Comparison of ENCODE assay signal across 15 cellular contexts in the genomic region with DNA sequence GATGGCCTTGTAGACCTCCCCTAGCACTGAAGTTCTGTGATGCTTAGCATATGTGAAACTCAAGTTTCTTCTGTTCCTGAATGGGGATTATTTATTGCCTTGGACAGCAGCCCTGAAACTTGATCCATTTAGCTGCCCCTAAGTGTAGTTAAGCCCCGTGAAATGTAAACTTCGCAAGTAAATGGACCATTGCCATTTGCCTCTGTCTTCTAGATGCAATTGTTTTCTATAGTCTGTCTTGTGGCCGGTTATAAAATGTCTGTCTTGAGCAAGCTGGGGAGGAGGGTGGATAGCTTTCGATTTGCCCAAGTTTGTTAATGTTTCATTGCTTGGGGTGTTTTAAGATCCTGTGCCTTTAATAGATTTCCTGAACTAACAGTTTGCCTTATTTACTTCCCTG.
DNase-seq lines count a peak whose midpoint lies in the region; ATAC-seq, FAIRE-seq and TF ChIP-seq lines count a peak whose summit lies in the region.
"Had no signal": no experiment of that assay in that cellular context is flagged by ENCODE, and none has a peak within 500 bp of the region (broad histone marks: within the 10 kb centered on the region; RNA-seq: fewer than 3 reads in every experiment).

No MANE protein-coding gene starts in this region.

- no peak for ATAC-seq in HG03457 (IDR thresholded peaks at IDR 0.05; ENCODE audit: unreplicated experiment)
- no peak for ATAC-seq in GM18502 (IDR thresholded peaks at IDR 0.05; ENCODE audit: poor library complexity, unreplicated experiment)
- ATAC-seq: activated T-helper 17 cell treated with anti-CD3 and anti-CD28 coated beads, Interleukin-2, amount 50 U/mL, for 72 hours; T-helper 17 cell had no signal

- FAIRE-seq in endometrium (lab: Jason Lieb, UNC): peak; percentile 26
- no peak for FAIRE-seq in D721Med (lab: Jason Lieb, UNC)

- DNase-seq in AG09319 (ENCODE audit: extremely low read depth, low read depth) (peak; percentile 67), NCI-H1105 (lab: John Stamatoyannopoulos, UW) (peak; percentile 1), myocyte (ENCODE audit: low read depth) (peak; percentile 27), D721Med (ENCODE audit: insufficient read length, low spot score) (no peak)
- DNase-seq in activated CD4-positive, alpha-beta T cell treated with anti-CD3 and anti-CD28 coated beads, Interleukin-2, amount 50 U/mL, for 4 hours: no peak
- DNase-seq: activated CD4-positive, alpha-beta T cell treated with anti-CD3 and anti-CD28 coated beads, Interleukin-2, amount 10 ng/mL, durations not matched to agents 24 days and 14 days; H9; MV-4-11; NCI-H2227 treated with DMSO at 0.1 percent for 48 hours; Peyer's patch; T-helper 17 cell had no signal

- TF ChIP-seq CTCF in AG09319 (IDR thresholded peaks at IDR 0.05; ENCODE audit: low read depth, low read length) (no peak), D721Med (IDR thresholded peaks at IDR 0.05; ENCODE audit: insufficient read depth, missing control alignments) (no peak)

Comparison
In these comparisons a context has a peak if more than half of its experiments do, and no peak if none do; other contexts are left out.
1. DNase-seq: peak in AG09319 (single experiment), NCI-H1105 (single experiment) and myocyte (single experiment); none in activated CD4-positive, alpha-beta T cell treated with anti-CD3 and anti-CD28 coated beads, Interleukin-2, amount 50 U/mL, for 4 hours (0 of 2) and D721Med (single experiment).